1 cellular context compared by ENCODE assay signal in the genomic region with DNA sequence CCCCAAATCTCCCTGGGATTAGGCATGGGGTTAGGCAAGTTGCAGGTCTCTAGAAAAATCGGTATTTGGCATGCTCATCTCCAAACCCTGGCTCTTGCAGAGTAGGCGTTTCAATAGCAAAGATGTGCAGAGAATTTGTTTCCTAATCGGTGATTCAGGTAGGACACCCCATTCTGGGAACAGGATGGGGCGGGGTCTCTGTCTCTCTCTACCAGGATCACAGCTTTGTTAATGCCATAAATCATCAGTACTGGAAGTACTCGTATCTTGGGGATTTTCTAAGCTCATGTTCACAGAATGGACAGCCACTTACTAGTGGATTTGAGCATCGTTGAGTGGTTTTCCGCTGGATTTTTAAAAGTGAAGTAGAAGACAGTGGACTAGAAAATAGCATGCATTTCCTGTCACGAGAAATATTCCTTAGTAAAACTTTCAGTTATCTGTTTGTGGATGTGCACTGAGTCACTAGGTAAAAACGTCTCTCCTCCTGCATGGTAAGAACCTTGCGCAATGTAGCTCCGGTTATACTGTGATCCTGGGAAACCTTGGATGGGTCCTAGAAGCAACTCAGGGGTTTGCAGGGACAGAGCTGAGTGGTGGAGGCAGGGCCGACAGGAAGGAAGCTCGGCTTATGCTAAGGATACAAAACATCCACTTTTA.
TF ChIP-seq lines count a peak whose summit lies in the region.

No MANE protein-coding gene starts in this region.

TF ChIP-seq in GM23338, 12 proteins besides CTCF, POLR2A, EP300 and RAD21 (continued from another document):
- TF ChIP-seq, protein P1, sequence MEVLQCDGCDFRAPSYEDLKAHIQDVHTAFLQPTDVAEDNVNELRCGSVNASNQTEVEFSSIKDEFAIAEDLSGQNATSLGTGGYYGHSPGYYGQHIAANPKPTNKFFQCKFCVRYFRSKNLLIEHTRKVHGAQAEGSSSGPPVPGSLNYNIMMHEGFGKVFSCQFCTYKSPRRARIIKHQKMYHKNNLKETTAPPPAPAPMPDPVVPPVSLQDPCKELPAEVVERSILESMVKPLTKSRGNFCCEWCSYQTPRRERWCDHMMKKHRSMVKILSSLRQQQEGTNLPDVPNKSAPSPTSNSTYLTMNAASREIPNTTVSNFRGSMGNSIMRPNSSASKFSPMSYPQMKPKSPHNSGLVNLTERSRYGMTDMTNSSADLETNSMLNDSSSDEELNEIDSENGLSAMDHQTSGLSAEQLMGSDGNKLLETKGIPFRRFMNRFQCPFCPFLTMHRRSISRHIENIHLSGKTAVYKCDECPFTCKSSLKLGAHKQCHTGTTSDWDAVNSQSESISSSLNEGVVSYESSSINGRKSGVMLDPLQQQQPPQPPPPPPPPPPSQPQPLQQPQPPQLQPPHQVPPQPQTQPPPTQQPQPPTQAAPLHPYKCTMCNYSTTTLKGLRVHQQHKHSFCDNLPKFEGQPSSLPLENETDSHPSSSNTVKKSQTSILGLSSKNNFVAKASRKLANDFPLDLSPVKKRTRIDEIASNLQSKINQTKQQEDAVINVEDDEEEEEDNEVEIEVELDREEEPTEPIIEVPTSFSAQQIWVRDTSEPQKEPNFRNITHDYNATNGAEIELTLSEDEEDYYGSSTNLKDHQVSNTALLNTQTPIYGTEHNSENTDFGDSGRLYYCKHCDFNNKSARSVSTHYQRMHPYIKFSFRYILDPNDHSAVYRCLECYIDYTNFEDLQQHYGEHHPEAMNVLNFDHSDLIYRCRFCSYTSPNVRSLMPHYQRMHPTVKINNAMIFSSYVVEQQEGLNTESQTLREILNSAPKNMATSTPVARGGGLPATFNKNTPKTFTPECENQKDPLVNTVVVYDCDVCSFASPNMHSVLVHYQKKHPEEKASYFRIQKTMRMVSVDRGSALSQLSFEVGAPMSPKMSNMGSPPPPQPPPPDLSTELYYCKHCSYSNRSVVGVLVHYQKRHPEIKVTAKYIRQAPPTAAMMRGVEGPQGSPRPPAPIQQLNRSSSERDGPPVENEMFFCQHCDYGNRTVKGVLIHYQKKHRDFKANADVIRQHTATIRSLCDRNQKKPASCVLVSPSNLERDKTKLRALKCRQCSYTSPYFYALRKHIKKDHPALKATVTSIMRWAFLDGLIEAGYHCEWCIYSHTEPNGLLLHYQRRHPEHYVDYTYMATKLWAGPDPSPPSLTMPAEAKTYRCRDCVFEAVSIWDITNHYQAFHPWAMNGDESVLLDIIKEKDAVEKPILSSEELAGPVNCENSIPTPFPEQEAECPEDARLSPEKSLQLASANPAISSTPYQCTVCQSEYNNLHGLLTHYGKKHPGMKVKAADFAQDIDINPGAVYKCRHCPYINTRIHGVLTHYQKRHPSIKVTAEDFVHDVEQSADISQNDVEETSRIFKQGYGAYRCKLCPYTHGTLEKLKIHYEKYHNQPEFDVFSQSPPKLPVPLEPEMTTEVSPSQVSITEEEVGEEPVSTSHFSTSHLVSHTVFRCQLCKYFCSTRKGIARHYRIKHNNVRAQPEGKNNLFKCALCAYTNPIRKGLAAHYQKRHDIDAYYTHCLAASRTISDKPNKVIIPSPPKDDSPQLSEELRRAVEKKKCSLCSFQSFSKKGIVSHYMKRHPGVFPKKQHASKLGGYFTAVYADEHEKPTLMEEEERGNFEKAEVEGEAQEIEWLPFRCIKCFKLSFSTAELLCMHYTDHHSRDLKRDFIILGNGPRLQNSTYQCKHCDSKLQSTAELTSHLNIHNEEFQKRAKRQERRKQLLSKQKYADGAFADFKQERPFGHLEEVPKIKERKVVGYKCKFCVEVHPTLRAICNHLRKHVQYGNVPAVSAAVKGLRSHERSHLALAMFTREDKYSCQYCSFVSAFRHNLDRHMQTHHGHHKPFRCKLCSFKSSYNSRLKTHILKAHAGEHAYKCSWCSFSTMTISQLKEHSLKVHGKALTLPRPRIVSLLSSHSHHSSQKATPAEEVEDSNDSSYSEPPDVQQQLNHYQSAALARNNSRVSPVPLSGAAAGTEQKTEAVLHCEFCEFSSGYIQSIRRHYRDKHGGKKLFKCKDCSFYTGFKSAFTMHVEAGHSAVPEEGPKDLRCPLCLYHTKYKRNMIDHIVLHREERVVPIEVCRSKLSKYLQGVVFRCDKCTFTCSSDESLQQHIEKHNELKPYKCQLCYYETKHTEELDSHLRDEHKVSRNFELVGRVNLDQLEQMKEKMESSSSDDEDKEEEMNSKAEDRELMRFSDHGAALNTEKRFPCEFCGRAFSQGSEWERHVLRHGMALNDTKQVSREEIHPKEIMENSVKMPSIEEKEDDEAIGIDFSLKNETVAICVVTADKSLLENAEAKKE (CRISPR knock-in tag; IDR thresholded peaks at IDR 0.05): no peak
- TF ChIP-seq NANOG (IDR thresholded peaks at IDR 0.05; ENCODE audit: borderline replicate concordance): no peak
- TF ChIP-seq POLR2AphosphoS5 (IDR thresholded peaks at IDR 0.05; ENCODE audit: low read depth): no peak
- TF ChIP-seq ZNF331 (CRISPR knock-in tag; IDR thresholded peaks at IDR 0.05; ENCODE audit: low read depth): no peak
- no peak for TF ChIP-seq STAT1 (IDR thresholded peaks at IDR 0.05; ENCODE audit: unreplicated experiment)
- no peak for TF ChIP-seq EZH2phosphoT487 (IDR thresholded peaks at IDR 0.05; ENCODE audit: unreplicated experiment)
TF ChIP-seq in GM23338: peak in this region for 0.
